ENCODE assay signal across 1 cellular context in the genomic region with DNA sequence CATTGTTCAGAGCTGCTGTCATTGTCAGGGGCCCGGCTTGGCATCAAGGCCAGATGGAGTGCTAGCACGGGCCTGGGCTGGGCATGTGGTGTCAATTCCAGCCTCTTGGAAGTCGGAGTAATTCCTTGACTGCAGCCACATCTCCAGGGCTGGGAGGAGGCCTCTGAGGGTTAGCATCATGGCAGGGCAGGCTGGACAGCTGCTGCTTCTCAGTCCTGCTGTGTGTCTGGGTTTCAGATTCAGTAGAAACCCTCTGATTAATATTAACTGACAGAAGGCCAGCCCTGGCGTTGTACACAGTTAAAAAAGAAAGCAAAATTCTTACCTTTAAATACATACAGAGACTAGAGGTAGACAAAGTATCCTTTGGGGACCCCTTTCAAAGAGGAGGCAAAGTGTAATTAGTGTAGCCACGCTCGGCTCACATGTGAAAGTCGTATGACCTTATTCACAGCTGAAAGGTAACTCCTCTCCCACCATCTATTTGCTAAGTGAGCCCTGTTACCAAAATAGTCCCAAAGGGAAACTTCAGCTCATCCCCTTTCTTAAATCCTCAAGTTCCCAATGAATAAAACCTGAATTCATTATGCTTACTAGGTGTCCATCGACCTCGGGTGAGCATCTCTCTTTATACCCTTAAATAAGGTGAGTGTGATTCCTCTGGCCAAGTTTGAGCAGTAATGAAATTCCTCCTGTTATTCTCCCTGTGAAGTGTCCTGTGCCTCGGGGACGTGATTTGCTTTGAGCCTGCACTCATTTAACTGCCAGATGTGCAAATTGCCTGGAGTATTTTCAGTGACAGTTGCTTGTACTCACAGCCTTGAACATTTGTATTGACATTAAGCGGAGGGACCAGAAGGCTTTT.
TF ChIP-seq lines count a peak whose summit lies in the region.

No MANE protein-coding gene starts in this region.

TF ChIP-seq in GM23338, 12 proteins besides CTCF, POLR2A, EP300 and RAD21 (continued from another document):
- TF ChIP-seq, protein P1, sequence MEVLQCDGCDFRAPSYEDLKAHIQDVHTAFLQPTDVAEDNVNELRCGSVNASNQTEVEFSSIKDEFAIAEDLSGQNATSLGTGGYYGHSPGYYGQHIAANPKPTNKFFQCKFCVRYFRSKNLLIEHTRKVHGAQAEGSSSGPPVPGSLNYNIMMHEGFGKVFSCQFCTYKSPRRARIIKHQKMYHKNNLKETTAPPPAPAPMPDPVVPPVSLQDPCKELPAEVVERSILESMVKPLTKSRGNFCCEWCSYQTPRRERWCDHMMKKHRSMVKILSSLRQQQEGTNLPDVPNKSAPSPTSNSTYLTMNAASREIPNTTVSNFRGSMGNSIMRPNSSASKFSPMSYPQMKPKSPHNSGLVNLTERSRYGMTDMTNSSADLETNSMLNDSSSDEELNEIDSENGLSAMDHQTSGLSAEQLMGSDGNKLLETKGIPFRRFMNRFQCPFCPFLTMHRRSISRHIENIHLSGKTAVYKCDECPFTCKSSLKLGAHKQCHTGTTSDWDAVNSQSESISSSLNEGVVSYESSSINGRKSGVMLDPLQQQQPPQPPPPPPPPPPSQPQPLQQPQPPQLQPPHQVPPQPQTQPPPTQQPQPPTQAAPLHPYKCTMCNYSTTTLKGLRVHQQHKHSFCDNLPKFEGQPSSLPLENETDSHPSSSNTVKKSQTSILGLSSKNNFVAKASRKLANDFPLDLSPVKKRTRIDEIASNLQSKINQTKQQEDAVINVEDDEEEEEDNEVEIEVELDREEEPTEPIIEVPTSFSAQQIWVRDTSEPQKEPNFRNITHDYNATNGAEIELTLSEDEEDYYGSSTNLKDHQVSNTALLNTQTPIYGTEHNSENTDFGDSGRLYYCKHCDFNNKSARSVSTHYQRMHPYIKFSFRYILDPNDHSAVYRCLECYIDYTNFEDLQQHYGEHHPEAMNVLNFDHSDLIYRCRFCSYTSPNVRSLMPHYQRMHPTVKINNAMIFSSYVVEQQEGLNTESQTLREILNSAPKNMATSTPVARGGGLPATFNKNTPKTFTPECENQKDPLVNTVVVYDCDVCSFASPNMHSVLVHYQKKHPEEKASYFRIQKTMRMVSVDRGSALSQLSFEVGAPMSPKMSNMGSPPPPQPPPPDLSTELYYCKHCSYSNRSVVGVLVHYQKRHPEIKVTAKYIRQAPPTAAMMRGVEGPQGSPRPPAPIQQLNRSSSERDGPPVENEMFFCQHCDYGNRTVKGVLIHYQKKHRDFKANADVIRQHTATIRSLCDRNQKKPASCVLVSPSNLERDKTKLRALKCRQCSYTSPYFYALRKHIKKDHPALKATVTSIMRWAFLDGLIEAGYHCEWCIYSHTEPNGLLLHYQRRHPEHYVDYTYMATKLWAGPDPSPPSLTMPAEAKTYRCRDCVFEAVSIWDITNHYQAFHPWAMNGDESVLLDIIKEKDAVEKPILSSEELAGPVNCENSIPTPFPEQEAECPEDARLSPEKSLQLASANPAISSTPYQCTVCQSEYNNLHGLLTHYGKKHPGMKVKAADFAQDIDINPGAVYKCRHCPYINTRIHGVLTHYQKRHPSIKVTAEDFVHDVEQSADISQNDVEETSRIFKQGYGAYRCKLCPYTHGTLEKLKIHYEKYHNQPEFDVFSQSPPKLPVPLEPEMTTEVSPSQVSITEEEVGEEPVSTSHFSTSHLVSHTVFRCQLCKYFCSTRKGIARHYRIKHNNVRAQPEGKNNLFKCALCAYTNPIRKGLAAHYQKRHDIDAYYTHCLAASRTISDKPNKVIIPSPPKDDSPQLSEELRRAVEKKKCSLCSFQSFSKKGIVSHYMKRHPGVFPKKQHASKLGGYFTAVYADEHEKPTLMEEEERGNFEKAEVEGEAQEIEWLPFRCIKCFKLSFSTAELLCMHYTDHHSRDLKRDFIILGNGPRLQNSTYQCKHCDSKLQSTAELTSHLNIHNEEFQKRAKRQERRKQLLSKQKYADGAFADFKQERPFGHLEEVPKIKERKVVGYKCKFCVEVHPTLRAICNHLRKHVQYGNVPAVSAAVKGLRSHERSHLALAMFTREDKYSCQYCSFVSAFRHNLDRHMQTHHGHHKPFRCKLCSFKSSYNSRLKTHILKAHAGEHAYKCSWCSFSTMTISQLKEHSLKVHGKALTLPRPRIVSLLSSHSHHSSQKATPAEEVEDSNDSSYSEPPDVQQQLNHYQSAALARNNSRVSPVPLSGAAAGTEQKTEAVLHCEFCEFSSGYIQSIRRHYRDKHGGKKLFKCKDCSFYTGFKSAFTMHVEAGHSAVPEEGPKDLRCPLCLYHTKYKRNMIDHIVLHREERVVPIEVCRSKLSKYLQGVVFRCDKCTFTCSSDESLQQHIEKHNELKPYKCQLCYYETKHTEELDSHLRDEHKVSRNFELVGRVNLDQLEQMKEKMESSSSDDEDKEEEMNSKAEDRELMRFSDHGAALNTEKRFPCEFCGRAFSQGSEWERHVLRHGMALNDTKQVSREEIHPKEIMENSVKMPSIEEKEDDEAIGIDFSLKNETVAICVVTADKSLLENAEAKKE (CRISPR knock-in tag; IDR thresholded peaks at IDR 0.05), result no peak
- TF ChIP-seq STAT1 (IDR thresholded peaks at IDR 0.05; ENCODE audit: unreplicated experiment) (no peak), NANOG (IDR thresholded peaks at IDR 0.05; ENCODE audit: borderline replicate concordance) (no peak), CREB1 (CRISPR knock-in tag; IDR thresholded peaks at IDR 0.05; ENCODE audit: low read depth) (no peak), EZH2phosphoT487 (IDR thresholded peaks at IDR 0.05; ENCODE audit: unreplicated experiment) (no peak), POLR2AphosphoS5 (IDR thresholded peaks at IDR 0.05; ENCODE audit: low read depth) (no peak), ZNF114 (CRISPR knock-in tag; IDR thresholded peaks at IDR 0.05) (no peak), ZNF331 (CRISPR knock-in tag; IDR thresholded peaks at IDR 0.05; ENCODE audit: low read depth) (no peak), EZH2 (IDR thresholded peaks at IDR 0.05; ENCODE audit: low read depth, unreplicated experiment) (no peak)
- TF ChIP-seq, protein P2, sequence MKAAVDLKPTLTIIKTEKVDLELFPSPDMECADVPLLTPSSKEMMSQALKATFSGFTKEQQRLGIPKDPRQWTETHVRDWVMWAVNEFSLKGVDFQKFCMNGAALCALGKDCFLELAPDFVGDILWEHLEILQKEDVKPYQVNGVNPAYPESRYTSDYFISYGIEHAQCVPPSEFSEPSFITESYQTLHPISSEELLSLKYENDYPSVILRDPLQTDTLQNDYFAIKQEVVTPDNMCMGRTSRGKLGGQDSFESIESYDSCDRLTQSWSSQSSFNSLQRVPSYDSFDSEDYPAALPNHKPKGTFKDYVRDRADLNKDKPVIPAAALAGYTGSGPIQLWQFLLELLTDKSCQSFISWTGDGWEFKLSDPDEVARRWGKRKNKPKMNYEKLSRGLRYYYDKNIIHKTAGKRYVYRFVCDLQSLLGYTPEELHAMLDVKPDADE (IDR thresholded peaks at IDR 0.05), result no peak
